ENCODE assay signal across 15 cellular contexts in the genomic region with DNA sequence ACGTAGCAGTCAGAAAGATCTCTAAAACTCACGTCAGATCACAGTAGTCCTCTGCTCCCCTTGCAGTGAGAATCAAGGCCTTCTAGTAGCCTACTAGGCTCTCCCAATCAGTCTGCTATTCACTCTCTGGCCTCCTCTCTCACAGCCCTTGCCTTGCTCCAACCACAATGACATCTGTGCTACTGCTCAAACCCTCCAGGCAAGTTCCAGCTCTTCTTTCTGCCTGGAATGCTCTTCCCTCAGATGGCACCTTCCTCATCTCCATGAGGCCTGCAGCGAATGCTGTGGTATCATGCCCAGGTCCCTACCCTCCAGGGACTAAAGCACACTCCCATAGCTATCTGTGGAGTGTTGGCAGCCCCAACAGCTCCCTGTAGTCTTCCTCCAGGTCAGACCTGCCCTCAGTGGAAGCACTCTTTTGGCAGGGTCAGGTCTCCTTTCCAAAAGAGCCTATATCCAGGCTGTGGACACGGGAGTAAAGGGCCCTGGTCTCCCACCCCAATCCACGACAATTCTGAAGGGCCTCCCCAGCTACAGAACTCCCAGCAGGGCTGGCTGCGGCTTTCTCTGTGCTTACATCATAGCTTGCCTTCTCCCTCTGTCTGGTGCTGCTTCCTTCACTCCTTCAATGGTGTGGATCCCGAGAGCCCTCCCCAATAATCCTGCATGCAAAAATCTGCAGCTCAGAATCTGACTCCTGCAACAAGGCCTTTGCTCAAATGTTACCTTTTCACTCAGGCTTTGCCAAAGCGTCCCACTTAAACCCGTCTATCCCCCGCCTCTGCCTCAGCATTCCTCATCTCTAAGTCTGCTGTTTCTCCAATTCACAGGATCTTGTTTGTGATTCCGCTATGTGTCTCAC. TPM values are rescaled to one million over a fixed set of nuclear protein-coding genes. Genes with fewer than 3 reads are reported as not detected.
DNase-seq lines count a peak whose midpoint lies in the region; ATAC-seq lines count a peak whose summit lies in the region.
"Had no signal": no experiment of that assay in that cellular context is flagged by ENCODE, and none has a peak within 500 bp of the region (broad histone marks: within the 10 kb centered on the region; RNA-seq: fewer than 3 reads in every experiment).

No MANE protein-coding gene starts in this region.

- H3K4me3 Mint-ChIP-seq in naive thymus-derived CD8-positive, alpha-beta T cell, result peak overlapping the region in 3 of 10 donors; percentile 7 to 54 (median 22)

- peaks cover 43 to 87% (median 78%) of the 10 kb centered on the region in 4 donors for H3K4me1 Mint-ChIP-seq in naive thymus-derived CD8-positive, alpha-beta T cell

- peak overlapping the region; percentile 37 for H3K4me3 ChIP-seq in Jurkat, Clone E6-1 (ENCODE audit: low read length)
- no peak overlapping the region for H3K4me3 ChIP-seq in adipocyte (ENCODE audit: low read length)
- H3K4me3 ChIP-seq: thoracic aorta had no signal

- DNase-seq in EL (peak; percentile 26), adipocyte (ENCODE audit: low read depth) (peak; percentile 16), NCI-H1694 treated with DMSO at 0.1 percent for 48 hours (lab: John Stamatoyannopoulos, UW) (no peak)
- DNase-seq in Jurkat, Clone E6-1 (ENCODE audit: low read depth, low spot score), result peak; percentile 69
- DNase-seq in naive thymus-derived CD8-positive, alpha-beta T cell, result no peak
- DNase-seq: C1 segment of cervical spinal cord, cortex of kidney, NCI-H1417, NCI-H524 treated with DMSO at 0.1 percent for 48 hours, right cardiac atrium, SHP77 had no signal

- H3K9me3 ChIP-seq in adipocyte (ENCODE audit: control insufficient read depth, low read length), result no peaks in the 10 kb centered on the region
- H3K9me3 ChIP-seq: thoracic aorta had no signal

- H3K4me1 ChIP-seq in adipocyte (ENCODE audit: control insufficient read depth, insufficient read depth, low read length), result peaks cover 5% of the 10 kb centered on the region

- peak overlapping the region in 9 of 10 donors; percentile 52 to 90 (median 72) for H3K27ac Mint-ChIP-seq in naive thymus-derived CD8-positive, alpha-beta T cell

- H3K36me3 Mint-ChIP-seq in naive thymus-derived CD8-positive, alpha-beta T cell, result peaks cover 0 to 6% (median 0%) of the 10 kb centered on the region in 3 donors

- no peaks in the 10 kb centered on the region for H3K27me3 ChIP-seq in adipocyte (replicated peaks; ENCODE audit: control insufficient read depth, insufficient read depth, low read length)

- no peaks in the 10 kb centered on the region for H3K9me3 Mint-ChIP-seq in naive thymus-derived CD8-positive, alpha-beta T cell

- no peaks in the 10 kb centered on the region for H3K27me3 Mint-ChIP-seq in naive thymus-derived CD8-positive, alpha-beta T cell

- POLR2A ChIA-PET in naive thymus-derived CD8-positive, alpha-beta T cell (lab: Charles Lee), result interaction anchor here (0.5 to 1.3 kb wide), 3 partner anchors 13 to 1666 kb away, joined by 3 to 5 read pairs (median 4); partner anchors contain the start of gene C22orf39

- peaks cover 6% of the 10 kb centered on the region for H3K36me3 ChIP-seq in adipocyte (ENCODE audit: control insufficient read depth, insufficient read depth, low read length, severe bottlenecking)
- H3K36me3 ChIP-seq: thoracic aorta had no signal

- no peak for ATAC-seq in naive thymus-derived CD8-positive, alpha-beta T cell
- ATAC-seq in GM21786 (IDR thresholded peaks at IDR 0.05; ENCODE audit: unreplicated experiment) (no peak), GM18502 (IDR thresholded peaks at IDR 0.05; ENCODE audit: poor library complexity, unreplicated experiment) (no peak), HG03469 (IDR thresholded peaks at IDR 0.05; ENCODE audit: unreplicated experiment) (no peak)

- H3K9ac ChIP-seq in adipocyte (ENCODE audit: low read length), result no peak overlapping the region

RNA-seq across cellular contexts. Expression of gene HIRA, which starts 8.9 kb away (rescaled TPM):
- 78.7 TPM for polyA plus RNA-seq in Jurkat, Clone E6-1 (2012; ENCODE audit: insufficient read depth, insufficient read length)
- total RNA-seq in naive thymus-derived CD8-positive, alpha-beta T cell, result 10 to 100 TPM; 24.1 to 25.0 TPM
- polyA plus RNA-seq in naive thymus-derived CD8-positive, alpha-beta T cell, result 1 to 10 TPM; 1.5 to 6.2 (median 6.2) TPM

RNA-seq across cellular contexts. Expression of gene MRPL40, which starts 9.7 kb away (rescaled TPM):
- polyA plus RNA-seq in Jurkat, Clone E6-1 (2012; ENCODE audit: insufficient read depth, insufficient read length), result 78.2 TPM
- total RNA-seq in naive thymus-derived CD8-positive, alpha-beta T cell, result 10 to 100 TPM; 20.8 to 23.2 TPM
- 10 to 100 TPM; 69.5 to 80.5 (median 78.2) TPM for polyA plus RNA-seq in naive thymus-derived CD8-positive, alpha-beta T cell

RNA-seq across cellular contexts. Expression of gene C22orf39, which starts 24.8 kb away (rescaled TPM):
- polyA plus RNA-seq in Jurkat, Clone E6-1 (2012; ENCODE audit: insufficient read depth, insufficient read length), result 98.1 TPM
- total RNA-seq in naive thymus-derived CD8-positive, alpha-beta T cell, result 10 to 100 TPM; 44.2 to 45.1 TPM
- polyA plus RNA-seq in naive thymus-derived CD8-positive, alpha-beta T cell, result 10 to 100 TPM; 51.9 to 58.7 (median 58.0) TPM

RNA-seq across cellular contexts. Expression of gene UFD1, which starts 56.3 kb away (rescaled TPM):
- polyA plus RNA-seq in Jurkat, Clone E6-1 (2012; ENCODE audit: insufficient read depth, insufficient read length), result 130 TPM
- total RNA-seq in naive thymus-derived CD8-positive, alpha-beta T cell, result 10 to 100 TPM; 50.2 to 59.1 TPM
- 10 to 100 TPM; 73.1 to 80.9 (median 78.0) TPM for polyA plus RNA-seq in naive thymus-derived CD8-positive, alpha-beta T cell

RNA-seq across cellular contexts. Expression of gene CDC45, which starts 57.0 kb away (rescaled TPM):
- polyA plus RNA-seq in Jurkat, Clone E6-1 (2012; ENCODE audit: insufficient read depth, insufficient read length), result 151 TPM
- 1 to 10 TPM in 1 of 2 experiments, under 1 TPM in 1; 0.69 to 1.8 TPM for total RNA-seq in naive thymus-derived CD8-positive, alpha-beta T cell
- 1 to 10 TPM in 2 of 3 donors, not detected in 1; 1.2 to 2.7 TPM for polyA plus RNA-seq in naive thymus-derived CD8-positive, alpha-beta T cell

Comparison
In these comparisons a context has a peak if more than half of its experiments do, and no peak if none do; other contexts are left out.
1. DNase-seq: peak in EL (single experiment), Jurkat, Clone E6-1 (single experiment) and adipocyte (single experiment); none in naive thymus-derived CD8-positive, alpha-beta T cell (0 of 10) and NCI-H1694 treated with DMSO at 0.1 percent for 48 hours (single experiment).